ENCODE assay signal across 31 cellular contexts in the genomic region with DNA sequence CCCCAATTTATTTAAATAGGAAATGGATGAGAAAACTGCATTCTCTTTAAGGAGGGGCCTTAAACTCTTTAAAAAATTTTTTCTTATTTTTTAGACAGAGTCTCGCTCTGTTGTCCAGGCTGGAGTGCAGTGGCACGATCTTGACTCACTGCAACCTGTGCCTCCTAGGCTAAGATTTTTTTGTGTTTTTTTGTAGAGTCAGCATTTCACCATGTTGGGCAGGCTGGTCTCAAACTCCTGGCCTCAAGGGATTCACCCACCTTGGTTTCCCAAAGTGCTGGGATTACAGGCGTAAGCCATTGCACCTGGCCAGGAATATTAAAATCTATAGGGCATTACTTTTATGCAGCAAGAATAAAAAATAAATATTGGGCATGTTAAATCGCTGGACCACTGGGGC. TPM values are rescaled to one million over a fixed set of nuclear protein-coding genes. Genes with fewer than 3 reads are reported as not detected.
DNase-seq lines count a peak whose midpoint lies in the region; ATAC-seq, FAIRE-seq and TF ChIP-seq lines count a peak whose summit lies in the region.
"Had no signal": no experiment of that assay in that cellular context is flagged by ENCODE, and none has a peak within 500 bp of the region (broad histone marks: within the 10 kb centered on the region; RNA-seq: fewer than 3 reads in every experiment).

No MANE protein-coding gene starts in this region.

- H3K4me3 Mint-ChIP-seq in CD4-positive, alpha-beta T cell = no peak overlapping the region
- H3K4me3 Mint-ChIP-seq: CD14-positive monocyte; CD4-positive, CD25-positive, alpha-beta regulatory T cell; CD8-positive, alpha-beta T cell had no signal

- H3K9me3 Mint-ChIP-seq in CD4-positive, alpha-beta T cell = no peaks in the 10 kb centered on the region
- H3K9me3 Mint-ChIP-seq: CD14-positive monocyte; CD4-positive, CD25-positive, alpha-beta regulatory T cell; CD8-positive, alpha-beta T cell had no signal

- no peak overlapping the region for H4K91ac ChIP-seq in H1 (replicated peaks; ENCODE audit: insufficient read length, low read length)

- no peak overlapping the region for H3K27ac Mint-ChIP-seq in CD4-positive, alpha-beta T cell
- H3K27ac Mint-ChIP-seq: CD14-positive monocyte; CD4-positive, CD25-positive, alpha-beta regulatory T cell; CD8-positive, alpha-beta T cell had no signal

- TF ChIP-seq POLR2A in A549 (IDR thresholded peaks at IDR 0.05; ENCODE audit: low read length) = no peak
- TF ChIP-seq POLR2A in H1 (IDR thresholded peaks at IDR 0.05; ENCODE audit: control extremely low read depth in 1 of 2, low read depth in 2 of 2, low read length in 2 of 2) = no peak

- H3K27ac ChIP-seq in A549 (no peak overlapping the region), WERI-Rb-1 (peak overlapping the region; percentile 54), H1 (ENCODE audit: low read depth, low read length) (no peak overlapping the region), A673 (ENCODE audit: low read depth, low read length, poor library complexity, severe bottlenecking) (no peak overlapping the region)
- H3K27ac ChIP-seq in CD4-positive, alpha-beta T cell (ENCODE audit: low read depth, low read length) = no peak overlapping the region
- H3K27ac ChIP-seq: BLaER1 had no signal

- BruUV-seq in A673 (replicated peaks; lab: Mats Ljungman, UMichigan) = no TSS peak

- H3K4me2 ChIP-seq in A549 = no peak overlapping the region
- H3K4me2 ChIP-seq in H1 (ENCODE audit: insufficient read depth in 1 of 2, low read depth in 2 of 2, low read length in 2 of 2) = no peak overlapping the region
- H3K4me2 ChIP-seq: BLaER1 had no signal

- H3K4me1 ChIP-seq in A549 (no peaks in the 10 kb centered on the region), H1 (replicated peaks in 1 of 4; ENCODE audit: control insufficient read depth in 3 of 4, insufficient read depth in 4 of 4, low read length in 3 of 4) (no peaks in the 10 kb centered on the region), A673 (ENCODE audit: insufficient read depth, low read length, poor library complexity, severe bottlenecking) (no peaks in the 10 kb centered on the region)
- H3K4me1 ChIP-seq: BE2C, Caco-2 had no signal

- H4K20me1 ChIP-seq in H1 (replicated peaks in 1 of 2; ENCODE audit: control insufficient read depth in 1 of 2, insufficient read depth in 2 of 2, low read length in 2 of 2) = no peaks in the 10 kb centered on the region
- H4K20me1 ChIP-seq: BLaER1 had no signal

- no peaks in the 10 kb centered on the region for H3K23me2 ChIP-seq in H1 (ENCODE audit: low read depth, low read length)

- no peak overlapping the region for H4K5ac ChIP-seq in H1 (ENCODE audit: insufficient read length, low read depth, low read length)

- H3K36me3 Mint-ChIP-seq in CD4-positive, alpha-beta T cell (ENCODE audit: low read depth) = no peaks in the 10 kb centered on the region
- H3K36me3 Mint-ChIP-seq: CD14-positive monocyte; CD4-positive, CD25-positive, alpha-beta regulatory T cell; CD8-positive, alpha-beta T cell had no signal

- ATAC-seq in A549 = no peak
- no peak for ATAC-seq in CD4-positive, alpha-beta T cell (ENCODE audit: poor library complexity)
- ATAC-seq: CD8-positive, alpha-beta T cell; GM12878 had no signal

- H3K9me3 ChIP-seq in A549 = no peaks in the 10 kb centered on the region
- no peaks in the 10 kb centered on the region for H3K9me3 ChIP-seq in WERI-Rb-1 (ENCODE audit: severe bottlenecking)
- no peaks in the 10 kb centered on the region for H3K9me3 ChIP-seq in H1 (ENCODE audit: insufficient read depth in 2 of 2, low read depth in 1 of 2, low read length in 1 of 2)
- no peaks in the 10 kb centered on the region for H3K9me3 ChIP-seq in CD4-positive, alpha-beta T cell (ENCODE audit: control insufficient read depth, low read length)
- H3K9me3 ChIP-seq in A673 (ENCODE audit: low read depth, low read length, poor library complexity, severe bottlenecking) = peaks cover 21% of the 10 kb centered on the region
- H3K9me3 ChIP-seq: BE2C, BLaER1, Caco-2 had no signal

- H2BK15ac ChIP-seq in H1 (ENCODE audit: low read length) = no peak overlapping the region

- WGBS in A549 (ENCODE audit: missing lambda C conversion rate) = 26% methylated on average over 4 of the region's 4 CpGs
- WGBS in H1 (ENCODE audit: extremely low coverage in 1 of 2, insufficient coverage in 1 of 2, insufficient read length in 1 of 2, insufficient replicate concordance in 2 of 2, low coverage in 1 of 2, low lambda C conversion rate in 2 of 2, missing lambda C conversion rate in 1 of 2), 2 experiments = 91% methylated on average over 4 of the region's 4 CpGs; no CpG with 5 or more reads in 1 of the 2 experiments

- H3K4me3 ChIP-seq in A549 (no peak overlapping the region), WERI-Rb-1 (ENCODE audit: low read depth, low read length) (no peak overlapping the region), H1 (ENCODE audit: extremely low read depth in 1 of 4, insufficient read depth in 2 of 4, low read depth in 3 of 4, low read length in 4 of 4) (no peak overlapping the region), A673 (ENCODE audit: low read depth, low read length, poor library complexity, severe bottlenecking) (no peak overlapping the region)
- H3K4me3 ChIP-seq: BLaER1, GM12878 had no signal

- no peaks in the 10 kb centered on the region for H3K79me2 ChIP-seq in H1 (ENCODE audit: control insufficient read depth in 1 of 2, insufficient read depth in 2 of 2, low read length in 2 of 2)

- H4K8ac ChIP-seq in H1 (ENCODE audit: extremely low read depth, insufficient read depth, low read length) = no peak overlapping the region

- POLR2A ChIA-PET in A549 (lab: Yijun Ruan, JAX) = no interaction called here
- POLR2A ChIA-PET in H1 (lab: Charles Lee; ENCODE audit: partially characterized antibody) = no interaction called here
- POLR2A ChIA-PET in CD4-positive, alpha-beta T cell (lab: Charles Lee) = no interaction called here
- POLR2A ChIA-PET in A673 (lab: Charles Lee; ENCODE audit: low non-redundant PET) = no interaction called here

- no peak for TF ChIP-seq EP300 in A549 (IDR thresholded peaks at IDR 0.05)
- TF ChIP-seq EP300 in H1 (IDR thresholded peaks at IDR 0.05; ENCODE audit: borderline replicate concordance in 1 of 2, low read depth in 2 of 2, low read length in 2 of 2) = no peak

- no peak overlapping the region for H2AFZ ChIP-seq in H1 (ENCODE audit: low read length)

- H3K18ac ChIP-seq in H1 (ENCODE audit: extremely low read depth, low read length) = no peak overlapping the region

- TF ChIP-seq RAD21 in A549 (conservative IDR thresholded peaks at IDR 0.05 in 1 of 2, IDR thresholded peaks at IDR 0.05 in 1 of 2) (no peak), H1 (IDR thresholded peaks at IDR 0.05 in 1 of 2, conservative IDR thresholded peaks at IDR 0.05 in 1 of 2; ENCODE audit: low read depth in 2 of 2, low read length in 2 of 2) (no peak)

- no peaks in the 10 kb centered on the region for H3K27me3 ChIP-seq in WERI-Rb-1 (ENCODE audit: insufficient read depth, low read depth, severe bottlenecking)
- H3K27me3 ChIP-seq in H1 (replicated peaks in 1 of 4; ENCODE audit: control insufficient read depth in 3 of 4, extremely low read depth in 1 of 4, insufficient read depth in 3 of 4, low read length in 3 of 4) = no peaks in the 10 kb centered on the region
- no peaks in the 10 kb centered on the region for H3K27me3 ChIP-seq in CD4-positive, alpha-beta T cell (ENCODE audit: control insufficient read depth, insufficient read depth, low read length)
- no peaks in the 10 kb centered on the region for H3K27me3 ChIP-seq in A673 (replicated peaks; ENCODE audit: insufficient read depth, low read depth, low read length, poor library complexity)
- H3K27me3 ChIP-seq: BE2C, BLaER1 had no signal

- intact Hi-C loops in CD4-positive, alpha-beta T cell (cut with DNase I, micrococcal nuclease) = no loop called here
- intact Hi-C loops in A673 (cut with micrococcal nuclease; ENCODE audit: unreplicated experiment) = no loop called here

- CTCF ChIA-PET in A549 (lab: Yijun Ruan, JAX) (no interaction called here), H1 (lab: Charles Lee; ENCODE audit: partially characterized antibody) (no interaction called here), A673 (lab: Charles Lee) (no interaction called here)
- CTCF ChIA-PET in CD4-positive, alpha-beta T cell (lab: Charles Lee) = no interaction called here

- H3K56ac ChIP-seq in H1 (replicated peaks; ENCODE audit: insufficient read length, low read depth, low read length) = no peak overlapping the region

- no peaks in the 10 kb centered on the region for H3K4me1 Mint-ChIP-seq in CD4-positive, alpha-beta T cell (ENCODE audit: low read depth)
- H3K4me1 Mint-ChIP-seq: CD14-positive monocyte; CD4-positive, CD25-positive, alpha-beta regulatory T cell had no signal

- no peak for TF ChIP-seq CTCF in A549 (IDR thresholded peaks at IDR 0.05)
- TF ChIP-seq CTCF in D721Med (IDR thresholded peaks at IDR 0.05; ENCODE audit: insufficient read depth, missing control alignments) = no peak
- TF ChIP-seq CTCF in WERI-Rb-1 (IDR thresholded peaks at IDR 0.05; ENCODE audit: low read depth, low read length) = no peak
- no peak for TF ChIP-seq CTCF in H1 (IDR thresholded peaks at IDR 0.05; ENCODE audit: control extremely low read depth in 1 of 3, insufficient read depth in 1 of 3, low read depth in 1 of 3, low read length in 3 of 3)
- TF ChIP-seq CTCF in CD4-positive, alpha-beta T cell (IDR thresholded peaks at IDR 0.05) = no peak
- no peak for TF ChIP-seq CTCF in A673 (conservative IDR thresholded peaks at IDR 0.05; ENCODE audit: low read depth, low read length)

- no peak for FAIRE-seq in A549 (lab: Jason Lieb, UNC)
- peak; percentile 56 for FAIRE-seq in D721Med (lab: Jason Lieb, UNC)
- FAIRE-seq in H1 (lab: Jason Lieb, UNC) = no peak
- FAIRE-seq: A204.1, GM12878, GM12892, GM18507 had no signal

- no peak overlapping the region for H2BK5ac ChIP-seq in H1 (ENCODE audit: low read depth, low read length)

- no peak overlapping the region for H3K4ac ChIP-seq in H1 (replicated peaks; ENCODE audit: insufficient read length, low read depth, low read length)

- no peak overlapping the region for H2AK5ac ChIP-seq in H1 (ENCODE audit: low read depth, low read length)

- no peak overlapping the region for H3K9ac ChIP-seq in H1 (replicated peaks in 1 of 4; ENCODE audit: extremely low read depth in 1 of 4, low read depth in 3 of 4, low read length in 3 of 4)
- H3K9ac ChIP-seq: BLaER1 had no signal

- DNase-seq in A549 (ENCODE audit: low read depth in 1 of 2, low spot score in 1 of 2) (no peak), D721Med (ENCODE audit: insufficient read length, low spot score) (no peak), WERI-Rb-1 (no peak), H1 (ENCODE audit: low read depth in 1 of 2, low spot score in 2 of 2) (no peak), A673 (ENCODE audit: low spot score) (no peak)
- no peak for DNase-seq in activated CD8-positive, alpha-beta memory T cell treated with anti-CD3 and anti-CD28 coated beads for 24 hours
- DNase-seq in CD4-positive, alpha-beta T cell = no peak
- DNase-seq: 8988T; ACHN; BE2C; C1 segment of cervical spinal cord; Caco-2; Calu3; CD4-positive, CD25-positive, alpha-beta regulatory T cell; CD8-positive, alpha-beta T cell; DMS 273 treated with DMSO at 0.1 percent for 48 hours; DMS153; DMS53; DMS79; DND-41; EL; GDM1 had no signal

- H3K14ac ChIP-seq in H1 (ENCODE audit: insufficient read length) = no peak overlapping the region

- no peak overlapping the region for H2BK20ac ChIP-seq in H1 (ENCODE audit: low read length)

- no peak overlapping the region for H3K23ac ChIP-seq in H1 (ENCODE audit: insufficient read length)

- no peak overlapping the region for H2BK120ac ChIP-seq in H1 (replicated peaks; ENCODE audit: low read depth, low read length)

- H2BK12ac ChIP-seq in H1 (ENCODE audit: low read depth, low read length) = no peak overlapping the region

- no peaks in the 10 kb centered on the region for H3K36me3 ChIP-seq in WERI-Rb-1
- H3K36me3 ChIP-seq in H1 (ENCODE audit: control insufficient read depth in 2 of 4, insufficient read depth in 4 of 4, low read length in 3 of 4) = no peaks in the 10 kb centered on the region
- H3K36me3 ChIP-seq in A673 (ENCODE audit: insufficient read depth, low read length, poor library complexity, severe bottlenecking) = no peaks in the 10 kb centered on the region
- H3K36me3 ChIP-seq: BE2C, BLaER1 had no signal

- H3K27me3 Mint-ChIP-seq in CD4-positive, alpha-beta T cell = peaks cover 14% of the 10 kb centered on the region

- no peaks in the 10 kb centered on the region for H3K79me1 ChIP-seq in H1 (ENCODE audit: low read depth, low read length)

RNA-seq across cellular contexts. Expression of a gene that starts 56.0 kb away (rescaled TPM):
- polyA plus RNA-seq in A549 (2011; rRNA removed) = not detected in 2 replicates
- polyA plus RNA-seq in A549 (2012; cell fraction: cytosol; rRNA removed) = not detected in 2 replicates
- not detected in 2 replicates for polyA plus RNA-seq in A549 (2012; cell fraction: nucleus; rRNA removed)
- not detected in 3 replicates for polyA plus RNA-seq in A549 (2017; fragmentation: RNase III; extraction: RNeasy Plus Mini Kit Qiagen cat#74134 plus additional on column Dnase treatment)
- polyA minus RNA-seq in A549 (2011; rRNA and poly(A)+ RNA removed) = not detected in 2 replicates
- 0.98 and 1.6 TPM in 2 replicates for total RNA-seq in H1 (2021; fragmentation: NEBNext Ultra II Directional; extraction: Animal tissue kit (Norgen Biotek cat#: 25700))
- 0.09 TPM in 2 replicates for polyA plus RNA-seq in H1 (2011; rRNA removed)
- polyA plus RNA-seq in H1 (2011; cell fraction: cytosol; rRNA removed) = 0.09 TPM
- 0.41 TPM for polyA plus RNA-seq in H1 (2011; cell fraction: nucleus; rRNA removed)
- 0.11 to 0.46 TPM (median 0.30 TPM) in 4 replicates for polyA plus RNA-seq in H1 (2012, experiment 1 of 2)
- 0.03 TPM for polyA plus RNA-seq in H1 (2012, experiment 2 of 2)
- 1.7 TPM for polyA plus RNA-seq in H1 (2013, experiment 1 of 2)
- 0.92 TPM for polyA plus RNA-seq in H1 (2013, experiment 2 of 2)
- polyA minus RNA-seq in H1 (2011; rRNA and poly(A)+ RNA removed) = 0.24 and 0.35 TPM in 2 replicates
- polyA minus RNA-seq in H1 (2011; cell fraction: cytosol; rRNA and poly(A)+ RNA removed) = 0.22 TPM
- 0.70 TPM for polyA minus RNA-seq in H1 (2011; cell fraction: nucleus; rRNA and poly(A)+ RNA removed)
- not detected for total RNA-seq in CD4-positive, alpha-beta T cell
- total RNA-seq in A673 (2021) = not detected in 2 replicates
- total RNA-seq: Caco-2; Calu3; CD4-positive, CD25-positive, alpha-beta regulatory T cell; CD8-positive, alpha-beta T cell; Daoy; G401; GM12878 had no signal
- polyA plus RNA-seq: AG04450; CD14-positive monocyte; CD4-positive, CD25-positive, alpha-beta regulatory T cell; GM12878 had no signal
